15 cellular contexts compared by ENCODE assay signal in genomic region chr1:162191396-162192322, GRCh38.
DNase-seq lines count a peak whose midpoint lies in the region; ATAC-seq and TF ChIP-seq lines count a peak whose summit lies in the region.
"Had no signal": no experiment of that assay in that cellular context is flagged by ENCODE, and none has a peak within 500 bp of the region (broad histone marks: within the 10 kb centered on the region; RNA-seq: fewer than 3 reads in every experiment).

No MANE protein-coding gene starts in this region.

- no peaks in the 10 kb centered on the region for H3K27me3 ChIP-seq in stomach

- intact Hi-C loops in stomach (cut with DNase I; ENCODE audit: low total_unique reads) = no loop called here

- H3K36me3 ChIP-seq in stomach = no peaks in the 10 kb centered on the region

- H3K36me3 Mint-ChIP-seq in osteocyte (ENCODE audit: unreplicated experiment) = no peaks in the 10 kb centered on the region
- H3K36me3 Mint-ChIP-seq: CD8-positive, alpha-beta T cell had no signal

- TF ChIP-seq CTCF in stomach (IDR thresholded peaks at IDR 0.05) = no peak
- no peak for TF ChIP-seq CTCF in osteocyte (IDR thresholded peaks at IDR 0.05)

- no peak overlapping the region for H3K4me3 Mint-ChIP-seq in osteocyte (ENCODE audit: unreplicated experiment)
- H3K4me3 Mint-ChIP-seq: activated CD4-positive, alpha-beta memory T cell treated with anti-CD3 and anti-CD28 coated beads, Interleukin-2, amount 10 ng/mL, durations not matched to agents 7 days and 5 days; CD8-positive, alpha-beta T cell; nephron; T-helper 17 cell had no signal

- H3K27ac Mint-ChIP-seq in osteocyte (ENCODE audit: unreplicated experiment) = no peak overlapping the region
- H3K27ac Mint-ChIP-seq: activated CD4-positive, alpha-beta memory T cell treated with anti-CD3 and anti-CD28 coated beads, Interleukin-2, amount 10 ng/mL, durations not matched to agents 7 days and 5 days; CD8-positive, alpha-beta T cell; nephron; T-helper 17 cell had no signal

- no peak for TF ChIP-seq POLR2A in stomach (IDR thresholded peaks at IDR 0.05)

- H3K4me1 Mint-ChIP-seq in osteocyte (ENCODE audit: unreplicated experiment) = peaks cover 3% of the 10 kb centered on the region
- H3K4me1 Mint-ChIP-seq: activated CD4-positive, alpha-beta memory T cell treated with anti-CD3 and anti-CD28 coated beads, Interleukin-2, amount 10 ng/mL, durations not matched to agents 7 days and 5 days; T-helper 17 cell had no signal

- peaks cover 6% of the 10 kb centered on the region for H3K27me3 Mint-ChIP-seq in osteocyte (ENCODE audit: unreplicated experiment)

- DNase-seq in NCI-H2029 (lab: John Stamatoyannopoulos, UW) (peak; percentile 42), NCI-H2029 treated with DMSO at 0.1 percent for 48 hours (lab: John Stamatoyannopoulos, UW) (no peak), NCI-H748 (lab: John Stamatoyannopoulos, UW; ENCODE audit: unreplicated experiment) (peak; percentile 64), epithelial cell of prostate (ENCODE audit: low read depth, low spot score) (peak; percentile 14), stomach (no peak), osteocyte (ENCODE audit: extremely low spot score, unreplicated experiment) (no peak), SHP77 (lab: John Stamatoyannopoulos, UW) (no peak)
- DNase-seq: activated CD4-positive, alpha-beta memory T cell treated with anti-CD3 and anti-CD28 coated beads, Interleukin-2, amount 10 ng/mL, durations not matched to agents 7 days and 5 days; activated effector memory CD4-positive, alpha-beta T cell treated with anti-CD3 and anti-CD28 coated beads, Interleukin-2, amount 50 U/mL, for 16 hours; CD8-positive, alpha-beta T cell; kidney glomerular epithelial cell; T-helper 17 cell had no signal

- no peaks in the 10 kb centered on the region for H3K9me3 ChIP-seq in stomach

- no peaks in the 10 kb centered on the region for H3K9me3 Mint-ChIP-seq in osteocyte (ENCODE audit: unreplicated experiment)
- H3K9me3 Mint-ChIP-seq: activated CD4-positive, alpha-beta memory T cell treated with anti-CD3 and anti-CD28 coated beads, Interleukin-2, amount 10 ng/mL, durations not matched to agents 7 days and 5 days; CD8-positive, alpha-beta T cell; nephron had no signal

- TF ChIP-seq EP300 in stomach (IDR thresholded peaks at IDR 0.05) = no peak

- H3K4me3 ChIP-seq in stomach = no peak overlapping the region

- H3K4me1 ChIP-seq in stomach = peaks cover 29 to 82% (median 67%) of the 10 kb centered on the region in 4 donors

- 26 to 66% (median 45%) methylated on average over 3 of the region's 3 CpGs for WGBS in stomach, 5 donors

- ATAC-seq in GM21528 (IDR thresholded peaks at IDR 0.05; ENCODE audit: low FRiP score, unreplicated experiment) = no peak
- ATAC-seq: CD8-positive, alpha-beta T cell; T-helper 17 cell had no signal

- H3K27ac ChIP-seq in epithelial cell of prostate (no peak overlapping the region), stomach (peak overlapping the region in 4 of 5 donors; percentile 22 to 72 (median 38))
- H3K27ac ChIP-seq: RWPE1 had no signal

Comparison
In these comparisons a context has a peak if more than half of its experiments do, and no peak if none do; other contexts are left out.
1. DNase-seq: peak in NCI-H2029 (single experiment), NCI-H748 (single experiment) and epithelial cell of prostate (single experiment); none in NCI-H2029 treated with DMSO at 0.1 percent for 48 hours (single experiment), stomach (single experiment), osteocyte (single experiment) and SHP77 (0 of 2).